8 cellular contexts compared by ENCODE assay signal in genomic region chr12:109900752-109901580, GRCh38. TPM values are rescaled to one million over a fixed set of nuclear protein-coding genes. Genes with fewer than 3 reads are reported as not detected.
DNase-seq lines count a peak whose midpoint lies in the region; ATAC-seq and TF ChIP-seq lines count a peak whose summit lies in the region.

No MANE protein-coding gene starts in this region.

- H3K36me3 ChIP-seq in SU-DHL-6 (ENCODE audit: low read length) (no peaks in the 10 kb centered on the region), ovary (no peaks in the 10 kb centered on the region)

- H3K4me2 ChIP-seq in SU-DHL-6 (ENCODE audit: low read depth, low read length, poor library complexity, severe bottlenecking): peak overlapping the region; percentile 82

- peak overlapping the region; percentile 83 for H2AFZ ChIP-seq in SU-DHL-6 (ENCODE audit: low read depth, low read length, severe bottlenecking)

- peak overlapping the region; percentile 80 for H3K9ac ChIP-seq in SU-DHL-6 (ENCODE audit: low read length)

- no peaks in the 10 kb centered on the region for H3K9me2 ChIP-seq in SU-DHL-6 (replicated peaks; ENCODE audit: insufficient read depth, low read length)

- H4K20me1 ChIP-seq in SU-DHL-6 (ENCODE audit: low read depth, low read length): no peaks in the 10 kb centered on the region

- no peaks in the 10 kb centered on the region for H3K9me3 ChIP-seq in SU-DHL-6 (ENCODE audit: insufficient read depth, low read length)
- H3K9me3 ChIP-seq in ovary: no peaks in the 10 kb centered on the region

- H3K27me3 ChIP-seq in SU-DHL-6 (ENCODE audit: low read length) (no peaks in the 10 kb centered on the region), ovary (no peaks in the 10 kb centered on the region)

- intact Hi-C loops in ovary (cut with DNase I): no loop called here

- peak overlapping the region; percentile 20 for H3K27ac ChIP-seq in SU-DHL-6 (ENCODE audit: low read depth, low read length)
- no peak overlapping the region for H3K27ac ChIP-seq in ovary

- 2 to 3% (median 2%) methylated on average over 16 of the region's 16 CpGs for WGBS in ovary, 3 donors

- DNase-seq in NCI-H82 (lab: John Stamatoyannopoulos, UW): peak; percentile 65
- DNase-seq in NCI-H82 treated with DMSO at 0.1 percent for 48 hours (lab: John Stamatoyannopoulos, UW; ENCODE audit: unreplicated experiment): no peak
- DNase-seq in fibroblast of pulmonary artery (ENCODE audit: low read depth): peak; percentile 6
- no peak for DNase-seq in ovary
- no peak for DNase-seq in effector CD4-positive, alpha-beta T cell

- H3K4me3 ChIP-seq in SU-DHL-6 (ENCODE audit: insufficient read depth, low read length, poor library complexity, severe bottlenecking): peak overlapping the region; percentile 75
- H3K4me3 ChIP-seq in fibroblast of pulmonary artery (replicated peaks; ENCODE audit: low read depth, low read length): peak overlapping the region; percentile 79
- peak overlapping the region; percentile 56 for H3K4me3 ChIP-seq in ovary

- H3F3A ChIP-seq in SU-DHL-6 (ENCODE audit: insufficient read depth): no peaks in the 10 kb centered on the region

- no peak for TF ChIP-seq CTCF in SU-DHL-6 (IDR thresholded peaks at IDR 0.05; ENCODE audit: insufficient read depth, low read length, poor library complexity, severe bottlenecking)
- TF ChIP-seq CTCF in fibroblast of pulmonary artery (IDR thresholded peaks at IDR 0.05; ENCODE audit: low read length, missing control alignments): no peak
- no peak for TF ChIP-seq CTCF in ovary (IDR thresholded peaks at IDR 0.05)

- TF ChIP-seq POLR2A in ovary (IDR thresholded peaks at IDR 0.05): no peak

- TF ChIP-seq EP300 in ovary (IDR thresholded peaks at IDR 0.05): no peak

- H3K79me2 ChIP-seq in SU-DHL-6 (ENCODE audit: insufficient read depth, low read length): peaks cover 22% of the 10 kb centered on the region

- ATAC-seq in HG02852 (IDR thresholded peaks at IDR 0.05; ENCODE audit: unreplicated experiment) (peak; percentile 19), GM19467 (IDR thresholded peaks at IDR 0.05; ENCODE audit: unreplicated experiment) (no peak)

- H3K4me1 ChIP-seq in ovary (ENCODE audit: insufficient read depth): peaks cover 2% of the 10 kb centered on the region

RNA-seq across cellular contexts. Expression of gene TCHP, which starts 0.9 kb away (rescaled TPM):
- total RNA-seq in ovary: 10 to 100 TPM; 14.8 to 21.6 (median 19.9) TPM
- 10 to 100 TPM; 11.2 to 15.2 TPM for polyA plus RNA-seq in ovary

RNA-seq across cellular contexts. Expression of gene GLTP, which starts 20.6 kb away (rescaled TPM):
- 10 to 100 TPM; 15.5 to 36.7 (median 26.3) TPM for total RNA-seq in ovary
- 10 to 100 TPM; 17.2 to 37.2 TPM for polyA plus RNA-seq in ovary

Comparison
In these comparisons a context has a peak if more than half of its experiments do, and no peak if none do; other contexts are left out.
1. DNase-seq: peak in NCI-H82 (single experiment) and fibroblast of pulmonary artery (single experiment); none in NCI-H82 treated with DMSO at 0.1 percent for 48 hours (single experiment), ovary (0 of 5) and effector CD4-positive, alpha-beta T cell (single experiment).
2. Peak in every context shown above with its lines, with median percentiles within 50 percentile points of each other: H3K4me3 ChIP-seq.